9 cellular contexts compared by ENCODE assay signal in the genomic region with DNA sequence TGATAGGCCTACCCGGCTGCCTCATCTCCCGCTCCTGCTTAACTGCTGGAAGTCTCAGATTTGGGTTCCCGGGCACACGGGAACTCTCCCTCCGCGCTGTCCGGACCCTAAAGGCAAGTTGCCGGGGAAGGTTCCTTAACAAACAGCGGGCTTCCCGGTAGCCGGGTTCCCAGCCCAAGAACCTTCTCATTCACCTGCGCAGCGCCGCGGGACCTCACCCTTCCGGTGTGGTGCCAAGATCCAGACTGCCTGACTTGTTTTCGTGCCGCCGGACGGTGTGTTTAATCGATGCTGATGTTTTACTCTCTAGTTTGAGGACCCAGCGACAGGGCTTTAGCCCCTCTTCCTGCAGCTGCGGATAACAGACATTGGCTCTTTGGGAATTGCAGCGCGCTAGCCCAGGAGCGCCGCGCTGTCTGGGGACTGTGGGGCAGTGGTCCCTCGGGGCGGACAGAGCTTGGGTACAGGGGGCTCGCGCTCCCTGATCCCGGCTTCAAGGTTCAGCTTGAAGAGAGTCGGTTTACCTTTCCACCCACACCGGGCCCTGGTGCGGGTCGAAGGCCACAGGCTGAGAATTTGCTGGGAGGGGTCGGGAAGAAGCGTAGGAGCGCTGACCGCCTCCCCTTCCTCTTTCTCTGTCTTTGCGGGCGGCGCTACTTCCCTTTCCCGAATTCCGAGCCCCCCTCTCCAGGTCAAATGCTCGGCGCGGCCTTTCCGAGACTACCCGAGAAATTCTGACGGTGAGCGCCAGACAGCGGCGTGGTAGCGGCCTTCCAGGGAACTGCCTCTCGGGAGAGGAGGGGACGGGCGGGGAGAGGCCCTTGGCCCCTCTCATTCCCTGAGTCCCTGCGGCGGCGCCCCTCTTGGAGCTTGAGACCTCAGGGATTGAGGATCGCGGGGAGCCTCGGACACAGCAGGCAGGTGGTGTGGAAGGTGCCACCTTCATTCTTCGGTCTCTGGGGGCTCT. TPM values are rescaled to one million over a fixed set of nuclear protein-coding genes. Genes with fewer than 3 reads are reported as not detected.
DNase-seq lines count a peak whose midpoint lies in the region; ATAC-seq and TF ChIP-seq lines count a peak whose summit lies in the region.
"Had no signal": no experiment of that assay in that cellular context is flagged by ENCODE, and none has a peak within 500 bp of the region (broad histone marks: within the 10 kb centered on the region; RNA-seq: fewer than 3 reads in every experiment).

No MANE protein-coding gene starts in this region.

- H3K9me3 Mint-ChIP-seq in endothelial cell (ENCODE audit: unreplicated experiment), result no peaks in the 10 kb centered on the region
- peaks cover 0 to 10% (median 0%) of the 10 kb centered on the region in 11 donors for H3K9me3 Mint-ChIP-seq in naive thymus-derived CD4-positive, alpha-beta T cell

- H3K4me3 ChIP-seq in ACC112 (ENCODE audit: low read depth, low read length), result peak overlapping the region; percentile 48
- peak overlapping the region; percentile 67 for H3K4me3 ChIP-seq in NT2/D1 (ENCODE audit: insufficient read length, low read depth)
- peak overlapping the region; percentile 67 for H3K4me3 ChIP-seq in naive thymus-derived CD4-positive, alpha-beta T cell (ENCODE audit: low read length)

- peak; percentile 37 for ATAC-seq in naive thymus-derived CD4-positive, alpha-beta T cell
- ATAC-seq in GM18907 (IDR thresholded peaks at IDR 0.05; ENCODE audit: unreplicated experiment), result no peak

- peaks cover 8% of the 10 kb centered on the region for H3K4me1 Mint-ChIP-seq in endothelial cell (ENCODE audit: unreplicated experiment)
- H3K4me1 Mint-ChIP-seq in naive thymus-derived CD4-positive, alpha-beta T cell, result peaks cover 10 to 30% (median 24%) of the 10 kb centered on the region in 7 donors

- H3K27me3 ChIP-seq in ACC112 (ENCODE audit: insufficient read depth, low read length), result peaks cover 57% of the 10 kb centered on the region
- H3K27me3 ChIP-seq in NT2/D1 (ENCODE audit: insufficient read depth, insufficient read length), result peaks cover 45% of the 10 kb centered on the region
- H3K27me3 ChIP-seq in naive thymus-derived CD4-positive, alpha-beta T cell (ENCODE audit: control insufficient read depth in 2 of 2, insufficient read depth in 2 of 2, low read length in 2 of 2), result peaks cover 7 to 10% of the 10 kb centered on the region in 2 donors

- H3K4me1 ChIP-seq in ACC112 (ENCODE audit: control insufficient read depth, insufficient read depth, low read length, unreplicated experiment) (peaks cover 7% of the 10 kb centered on the region), NT2/D1 (ENCODE audit: insufficient read depth, insufficient read length) (no peaks in the 10 kb centered on the region)
- H3K4me1 ChIP-seq in naive thymus-derived CD4-positive, alpha-beta T cell (ENCODE audit: control insufficient read depth in 2 of 2, insufficient read depth in 2 of 2, low read length in 2 of 2), result peaks cover 0 to 15% of the 10 kb centered on the region in 2 donors

- CTCF ChIA-PET in naive thymus-derived CD4-positive, alpha-beta T cell (lab: Charles Lee), result interaction anchor here (1.8 kb wide), 1 partner anchor 466 kb away, joined by 5 read pairs; no protein-coding TSS in a partner anchor

- no peak overlapping the region for H3K27ac ChIP-seq in ACC112 (ENCODE audit: low read depth, low read length)
- H3K27ac ChIP-seq in naive thymus-derived CD4-positive, alpha-beta T cell (ENCODE audit: low read depth, low read length), result no peak overlapping the region

- intact Hi-C loops in naive thymus-derived CD4-positive, alpha-beta T cell (cut with micrococcal nuclease), result no loop called here

- H3K27ac Mint-ChIP-seq in endothelial cell (ENCODE audit: unreplicated experiment), result no peak overlapping the region
- H3K27ac Mint-ChIP-seq in naive thymus-derived CD4-positive, alpha-beta T cell, result peak overlapping the region in 4 of 9 donors; percentile 60 to 87 (median 72)

- H3K36me3 ChIP-seq in ACC112 (ENCODE audit: insufficient read depth, low read length), result no peaks in the 10 kb centered on the region
- no peaks in the 10 kb centered on the region for H3K36me3 ChIP-seq in NT2/D1 (ENCODE audit: insufficient read depth, insufficient read length, low read length)
- no peaks in the 10 kb centered on the region for H3K36me3 ChIP-seq in naive thymus-derived CD4-positive, alpha-beta T cell (ENCODE audit: control insufficient read depth in 2 of 3, insufficient read depth in 3 of 3, low read length in 3 of 3)

- TF ChIP-seq CTCF in endothelial cell (IDR thresholded peaks at IDR 0.05; ENCODE audit: unreplicated experiment), result no peak

- no peaks in the 10 kb centered on the region for H3K36me3 Mint-ChIP-seq in endothelial cell (ENCODE audit: low read depth, unreplicated experiment)
- H3K36me3 Mint-ChIP-seq in naive thymus-derived CD4-positive, alpha-beta T cell, result peaks cover 0 to 2% (median 0%) of the 10 kb centered on the region in 5 donors

- H3K9ac ChIP-seq in NT2/D1 (ENCODE audit: insufficient read length, low read depth), result peak overlapping the region; percentile 76

- no peaks in the 10 kb centered on the region for H3K79me2 ChIP-seq in ACC112 (ENCODE audit: control insufficient read depth, insufficient read depth, low read length, unreplicated experiment)

- H3K9me3 ChIP-seq in NT2/D1 (ENCODE audit: insufficient read depth, low read length), result no peaks in the 10 kb centered on the region
- no peaks in the 10 kb centered on the region for H3K9me3 ChIP-seq in naive thymus-derived CD4-positive, alpha-beta T cell (ENCODE audit: control insufficient read depth in 2 of 3, low read length in 3 of 3)

- DNase-seq in NT2/D1 (ENCODE audit: low read depth, low spot score), result no peak
- peak; percentile 50 for DNase-seq in endothelial cell (ENCODE audit: low spot score)
- peak in 4 of 9 donors; percentile 31 to 41 (median 34) for DNase-seq in naive thymus-derived CD4-positive, alpha-beta T cell
- no peak for DNase-seq in DMS114 treated with DMSO at 0.1 percent for 48 hours (lab: John Stamatoyannopoulos, UW; ENCODE audit: unreplicated experiment)
- DNase-seq in mesenteric fat pad (ENCODE audit: low spot score), result no peak
- DNase-seq in NCI-H146 treated with DMSO at 0.1 percent for 48 hours (lab: John Stamatoyannopoulos, UW; ENCODE audit: unreplicated experiment), result no peak
- DNase-seq: NCI-H2081 treated with DMSO at 0.1 percent for 48 hours had no signal

- no peak overlapping the region for H2AFZ ChIP-seq in ACC112 (ENCODE audit: low read length, unreplicated experiment)

- peaks cover 18% of the 10 kb centered on the region for H3K27me3 Mint-ChIP-seq in endothelial cell (ENCODE audit: unreplicated experiment)
- H3K27me3 Mint-ChIP-seq in naive thymus-derived CD4-positive, alpha-beta T cell, result peaks cover 10 to 57% (median 32%) of the 10 kb centered on the region in 5 donors

- peak overlapping the region; percentile 90 for H3K4me3 Mint-ChIP-seq in endothelial cell (ENCODE audit: unreplicated experiment)
- peak overlapping the region; percentile 75 to 93 (median 86) for H3K4me3 Mint-ChIP-seq in naive thymus-derived CD4-positive, alpha-beta T cell

- POLR2A ChIA-PET in naive thymus-derived CD4-positive, alpha-beta T cell (lab: Charles Lee), result interaction anchor here (0.6 to 1.0 kb wide), 2 partner anchors 36 to 511 kb away, joined by 3 to 4 read pairs; no protein-coding TSS in a partner anchor

RNA-seq across cellular contexts. Expression of a gene that starts 17.2 kb away (rescaled TPM):
- total RNA-seq in endothelial cell (ENCODE audit: unreplicated experiment) (20.4 TPM), mesenteric fat pad (12.0 TPM)
- total RNA-seq in naive thymus-derived CD4-positive, alpha-beta T cell, result 10 to 100 TPM; 23.3 to 37.5 (median 35.0) TPM
- polyA plus RNA-seq in naive thymus-derived CD4-positive, alpha-beta T cell, result 10 to 100 TPM; 39.4 to 44.8 TPM

RNA-seq across cellular contexts. Expression of a gene that starts 45.5 kb away (rescaled TPM):
- total RNA-seq in endothelial cell (ENCODE audit: unreplicated experiment), result 35.0 TPM
- 10 to 100 TPM in 3 of 5 experiments, 1 to 10 TPM in 2; 5.3 to 23.1 (median 15.4) TPM for total RNA-seq in naive thymus-derived CD4-positive, alpha-beta T cell
- polyA plus RNA-seq in naive thymus-derived CD4-positive, alpha-beta T cell, result 1 to 10 TPM; 5.1 to 7.1 TPM
- 16.3 TPM for total RNA-seq in mesenteric fat pad
